In the genomic region with DNA sequence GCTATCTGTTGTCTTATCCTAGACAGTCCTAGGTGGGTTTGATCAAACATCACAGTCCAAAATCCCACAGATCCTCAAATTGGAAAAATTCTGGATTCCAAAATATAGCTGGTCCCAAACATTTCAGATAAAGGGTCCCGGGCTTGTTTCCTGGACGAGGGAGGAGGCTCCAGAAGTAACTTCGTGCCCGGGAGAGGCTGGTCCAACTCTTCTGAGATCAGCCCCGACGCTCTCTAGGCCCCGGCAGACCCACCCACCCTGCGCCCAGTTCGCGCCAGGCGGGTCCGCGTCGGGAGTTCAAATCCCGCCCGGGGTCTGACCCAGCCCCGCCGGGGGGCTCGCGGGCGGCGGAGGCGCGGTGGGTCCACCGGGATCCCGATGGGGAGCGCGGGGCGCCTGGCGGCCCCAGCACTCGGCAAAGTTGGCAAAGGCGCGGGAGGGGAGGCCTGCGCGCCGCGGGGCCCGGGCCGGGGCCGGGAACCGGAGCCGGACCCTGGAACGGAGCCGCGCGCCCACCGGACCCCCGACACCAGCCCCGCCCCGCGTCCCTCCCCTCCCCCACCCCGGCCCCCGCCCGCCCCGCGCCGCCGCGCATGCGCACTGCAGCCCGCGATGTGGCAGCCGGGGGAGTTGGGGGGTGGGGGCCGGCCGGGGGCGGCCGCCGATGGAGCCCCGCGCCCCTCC, we compare ENCODE assay signal across 8 cellular contexts. TPM values are rescaled to one million over a fixed set of nuclear protein-coding genes. Genes with fewer than 3 reads are reported as not detected.
DNase-seq lines count a peak whose midpoint lies in the region; ATAC-seq and TF ChIP-seq lines count a peak whose summit lies in the region.

No MANE protein-coding gene starts in this region.

- peaks cover 16% of the 10 kb centered on the region for H3K36me3 Mint-ChIP-seq in CD4-positive, CD25-positive, alpha-beta regulatory T cell
- H3K36me3 Mint-ChIP-seq in activated CD8-positive, alpha-beta T cell treated with anti-CD3 and anti-CD28 coated beads, Interleukin-2, amount 10 ng/mL, durations not matched to agents 7 days and 5 days (ENCODE audit: low read depth) = peaks cover 17% of the 10 kb centered on the region

- peaks cover 35% of the 10 kb centered on the region for H3K4me1 ChIP-seq in CD4-positive, CD25-positive, alpha-beta regulatory T cell (ENCODE audit: control insufficient read depth, insufficient read depth, low read length, poor library complexity, severe bottlenecking)

- peaks cover 16% of the 10 kb centered on the region for H3K27me3 Mint-ChIP-seq in CD4-positive, CD25-positive, alpha-beta regulatory T cell
- H3K27me3 Mint-ChIP-seq in activated CD8-positive, alpha-beta T cell treated with anti-CD3 and anti-CD28 coated beads, Interleukin-2, amount 10 ng/mL, durations not matched to agents 7 days and 5 days (ENCODE audit: low read depth) = peaks cover 8% of the 10 kb centered on the region

- peak overlapping the region; percentile 25 for H3K27ac ChIP-seq in CD4-positive, CD25-positive, alpha-beta regulatory T cell (ENCODE audit: insufficient read depth, low read length, poor library complexity, severe bottlenecking)

- H3K4me3 ChIP-seq in CD4-positive, CD25-positive, alpha-beta regulatory T cell (ENCODE audit: low read depth, low read length) = peak overlapping the region; percentile 80
- H3K4me3 ChIP-seq in fibroblast of mammary gland (ENCODE audit: control insufficient read depth, low read depth, low read length) = peak overlapping the region; percentile 73

- no peak for TF ChIP-seq CTCF in fibroblast of mammary gland (conservative IDR thresholded peaks at IDR 0.05; ENCODE audit: control insufficient read depth, insufficient read depth, low read depth, low read length)
- TF ChIP-seq CTCF in omental fat pad (IDR thresholded peaks at IDR 0.05) = no peak

- peaks cover 20 to 57% (median 37%) of the 10 kb centered on the region in 4 donors for H3K4me1 Mint-ChIP-seq in CD4-positive, CD25-positive, alpha-beta regulatory T cell
- peaks cover 47% of the 10 kb centered on the region for H3K4me1 Mint-ChIP-seq in activated CD8-positive, alpha-beta T cell treated with anti-CD3 and anti-CD28 coated beads, Interleukin-2, amount 10 ng/mL, durations not matched to agents 7 days and 5 days (ENCODE audit: low read depth)

- H3K27me3 ChIP-seq in CD4-positive, CD25-positive, alpha-beta regulatory T cell (ENCODE audit: control insufficient read depth, insufficient read depth, low read length) = no peaks in the 10 kb centered on the region

- CTCF ChIA-PET in activated CD8-positive, alpha-beta T cell treated with anti-CD3 and anti-CD28 coated beads, Interleukin-2, amount 10 ng/mL, durations not matched to agents 7 days and 5 days (lab: Charles Lee) = interaction anchor here (1.0 to 1.4 kb wide), 2 partner anchors 48 to 167 kb away, joined by 3 to 4 read pairs; no protein-coding TSS in a partner anchor

- H3K9me3 ChIP-seq in CD4-positive, CD25-positive, alpha-beta regulatory T cell (ENCODE audit: control insufficient read depth in 2 of 2, low read length in 2 of 2) = no peaks in the 10 kb centered on the region

- H3K27ac Mint-ChIP-seq in CD4-positive, CD25-positive, alpha-beta regulatory T cell = peak overlapping the region; percentile 39 to 85 (median 83)
- H3K27ac Mint-ChIP-seq in activated CD8-positive, alpha-beta T cell treated with anti-CD3 and anti-CD28 coated beads, Interleukin-2, amount 10 ng/mL, durations not matched to agents 7 days and 5 days = peak overlapping the region; percentile 59

- peak; percentile 17 to 45 for ATAC-seq in CD4-positive, CD25-positive, alpha-beta regulatory T cell (ENCODE audit: low read depth in 2 of 2)
- peak; percentile 49 for ATAC-seq in GM19397 (IDR thresholded peaks at IDR 0.05; ENCODE audit: unreplicated experiment)
- ATAC-seq in activated CD8-positive, alpha-beta T cell treated with anti-CD3 and anti-CD28 coated beads, Interleukin-2, amount 10 ng/mL, durations not matched to agents 7 days and 5 days = peak; percentile 49
- ATAC-seq in omental fat pad (ENCODE audit: low FRiP score) = peak; percentile 39
- ATAC-seq in esophagus mucosa = no peak

- DNase-seq in CD4-positive, CD25-positive, alpha-beta regulatory T cell = peak in 2 of 3 donors; percentile 18 to 25
- peak; percentile 50 for DNase-seq in HPDE6-E6E7 (ENCODE audit: extremely low spot score)
- peak; percentile 40 for DNase-seq in activated CD8-positive, alpha-beta T cell treated with anti-CD3 and anti-CD28 coated beads, Interleukin-2, amount 10 ng/mL, durations not matched to agents 7 days and 5 days
- no peak for DNase-seq in fibroblast of mammary gland (ENCODE audit: low read depth)
- no peak for DNase-seq in omental fat pad (ENCODE audit: low spot score)
- DNase-seq in SK-N-DZ (ENCODE audit: low spot score) = no peak

- POLR2A ChIA-PET in activated CD8-positive, alpha-beta T cell treated with anti-CD3 and anti-CD28 coated beads, Interleukin-2, amount 10 ng/mL, durations not matched to agents 7 days and 5 days (lab: Charles Lee) = no interaction called here

- H3K4me3 Mint-ChIP-seq in CD4-positive, CD25-positive, alpha-beta regulatory T cell = peak overlapping the region; percentile 81 to 93 (median 86)
- peak overlapping the region; percentile 73 for H3K4me3 Mint-ChIP-seq in activated CD8-positive, alpha-beta T cell treated with anti-CD3 and anti-CD28 coated beads, Interleukin-2, amount 10 ng/mL, durations not matched to agents 7 days and 5 days

- no peaks in the 10 kb centered on the region for H3K36me3 ChIP-seq in CD4-positive, CD25-positive, alpha-beta regulatory T cell (ENCODE audit: control insufficient read depth, insufficient read depth, low read length)

- H3K9me3 Mint-ChIP-seq in CD4-positive, CD25-positive, alpha-beta regulatory T cell = peaks cover 0 to 1% (median 0%) of the 10 kb centered on the region in 7 donors
- no peaks in the 10 kb centered on the region for H3K9me3 Mint-ChIP-seq in activated CD8-positive, alpha-beta T cell treated with anti-CD3 and anti-CD28 coated beads, Interleukin-2, amount 10 ng/mL, durations not matched to agents 7 days and 5 days (ENCODE audit: insufficient read depth)

RNA-seq across cellular contexts. Expression of a gene that starts 0.5 kb away (rescaled TPM):
- 15.8 TPM for total RNA-seq in CD4-positive, CD25-positive, alpha-beta regulatory T cell
- 1 to 10 TPM; 2.0 to 4.3 (median 2.9) TPM for polyA plus RNA-seq in CD4-positive, CD25-positive, alpha-beta regulatory T cell
- 10 to 100 TPM; 21.6 to 23.1 TPM for total RNA-seq in activated CD8-positive, alpha-beta T cell treated with anti-CD3 and anti-CD28 coated beads, Interleukin-2, amount 10 ng/mL, durations not matched to agents 7 days and 5 days
- total RNA-seq in omental fat pad (10 to 100 TPM in 3 of 4 donors, 1 to 10 TPM in 1; 8.6 to 25.7 (median 16.6) TPM), esophagus mucosa (14.8 TPM)
- polyA plus RNA-seq in SK-N-DZ (2014; cell fraction: cytosol; rRNA removed) = 51.4 and 59.5 TPM in 2 replicates
- polyA plus RNA-seq in SK-N-DZ (2014; cell fraction: nucleus; rRNA removed) = 42.3 and 53.4 TPM in 2 replicates

RNA-seq across cellular contexts. Expression of a gene that starts 52.9 kb away (rescaled TPM):
- total RNA-seq in CD4-positive, CD25-positive, alpha-beta regulatory T cell = 0.12 TPM
- under 1 TPM in 1 of 4 donors, not detected in 3; 0.22 TPM for polyA plus RNA-seq in CD4-positive, CD25-positive, alpha-beta regulatory T cell
- not detected for total RNA-seq in activated CD8-positive, alpha-beta T cell treated with anti-CD3 and anti-CD28 coated beads, Interleukin-2, amount 10 ng/mL, durations not matched to agents 7 days and 5 days
- total RNA-seq in omental fat pad (10 to 100 TPM in 2 of 4 donors, 1 to 10 TPM in 2; 1.6 to 13.7 (median 9.2) TPM), esophagus mucosa (12.3 TPM)
- 2.9 and 3.0 TPM in 2 replicates for polyA plus RNA-seq in SK-N-DZ (2014; cell fraction: cytosol; rRNA removed)
- 1.9 and 4.3 TPM in 2 replicates for polyA plus RNA-seq in SK-N-DZ (2014; cell fraction: nucleus; rRNA removed)

Comparison
In these comparisons a context has a peak if more than half of its experiments do, and no peak if none do; other contexts are left out.
1. DNase-seq: peak in CD4-positive, CD25-positive, alpha-beta regulatory T cell (2 of 3), HPDE6-E6E7 (single experiment) and activated CD8-positive, alpha-beta T cell treated with anti-CD3 and anti-CD28 coated beads, Interleukin-2, amount 10 ng/mL, durations not matched to agents 7 days and 5 days (single experiment); none in fibroblast of mammary gland (single experiment), omental fat pad (single experiment) and SK-N-DZ (single experiment).